25 cellular contexts compared by ENCODE assay signal in the genomic region with DNA sequence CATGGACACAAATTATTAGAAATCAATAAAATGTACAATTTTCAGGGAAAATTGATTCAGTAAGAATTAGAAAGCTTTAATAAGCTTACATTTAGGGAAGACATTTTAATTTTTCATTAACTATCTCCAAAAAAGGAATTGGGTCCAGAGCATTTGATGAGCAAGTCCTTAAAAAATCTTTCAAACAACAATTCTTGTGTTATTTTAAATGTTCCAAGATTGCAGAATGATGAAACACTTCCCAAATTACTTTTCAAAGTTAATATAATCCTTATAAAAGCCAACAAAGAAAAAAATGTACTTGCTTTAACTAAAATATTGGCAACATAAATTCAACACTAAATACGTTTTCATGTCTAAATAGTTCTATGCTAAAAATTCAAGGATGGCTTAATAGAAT.
"Had no signal": no experiment of that assay in that cellular context is flagged by ENCODE, and none has a peak within 500 bp of the region (broad histone marks: within the 10 kb centered on the region; RNA-seq: fewer than 3 reads in every experiment).

No MANE protein-coding gene starts in this region.

- H3K4me1 ChIP-seq: breast epithelium, esophagus squamous epithelium, heart right ventricle, left lung, testis, transverse colon had no signal

- H3K9me3 ChIP-seq: esophagus squamous epithelium, mucosa of descending colon, testis had no signal

- H3K4me3 ChIP-seq: breast epithelium, esophagus squamous epithelium, heart right ventricle, left lung, lung, mucosa of descending colon, testis, transverse colon had no signal

- H3K36me3 ChIP-seq: breast epithelium, esophagus squamous epithelium, heart right ventricle, left lung, transverse colon, WERI-Rb-1 had no signal

- DNase-seq: activated CD4-positive, alpha-beta T cell treated with anti-CD3 and anti-CD28 coated beads for 48 hours; activated CD4-positive, alpha-beta T cell treated with anti-CD3 and anti-CD28 coated beads, Interleukin-2, amount 50 U/mL, for 48 hours; activated CD8-positive, alpha-beta memory T cell treated with anti-CD3 and anti-CD28 coated beads, Interleukin-2, amount 50 U/mL, for 48 hours; activated gamma-delta T cell treated with Interleukin-2 at 50 U/mL for 16 hours; activated naive CD4-positive, alpha-beta T cell treated with anti-CD3 and anti-CD28 coated beads, Interleukin-2, amount 50 U/mL, for 16 hours; activated T-cell treated with anti-CD3 and anti-CD28 coated beads, Interleukin-2, amount 50 U/mL, for 24 hours; amygdala; dermis blood vessel endothelial cell; effector CD8-positive, alpha-beta T cell; esophagus squamous epithelium; heart right ventricle; left lung; mucosa of descending colon; posterior cingulate gyrus; right cardiac atrium; stimulated activated CD4-positive, alpha-beta T cell treated with anti-CD3 and anti-CD28 coated beads, Interleukin-2, amount 100 ng/mL, for 48 hours; stimulated activated naive CD4-positive, alpha-beta T cell treated with Interleukin-2 at 50 U/mL for 16 hours; T-helper 9 cell; testis; transverse colon; WERI-Rb-1 had no signal

- ATAC-seq: activated CD4-positive, CD25-positive, alpha-beta regulatory T cell treated with anti-CD3 and anti-CD28 coated beads, Interleukin-2, amount 50 U/mL, for 24 hours; heart right ventricle; left lung; mucosa of descending colon; natural killer cell treated with Interleukin-12 subunit alpha and Interleukin-12 subunit beta and Interleukin-15 and Interleukin-18, amount 100 ng/mL, for 72 hours; right cardiac atrium had no signal

- H3K27me3 ChIP-seq: breast epithelium, esophagus squamous epithelium, heart right ventricle, left lung, testis, transverse colon had no signal
